27 cellular contexts compared by ENCODE assay signal in genomic region chr12:4091001-4091789, GRCh38.
DNase-seq lines count a peak whose midpoint lies in the region; ATAC-seq and TF ChIP-seq lines count a peak whose summit lies in the region.
"Had no signal": no experiment of that assay in that cellular context is flagged by ENCODE, and none has a peak within 500 bp of the region (broad histone marks: within the 10 kb centered on the region; RNA-seq: fewer than 3 reads in every experiment).

No MANE protein-coding gene starts in this region.

- peak; percentile 34 for ATAC-seq in memory B cell (ENCODE audit: low read depth)
- ATAC-seq in T-cell (replicated peaks in 1 of 4), result no peak
- ATAC-seq in HG02885 (IDR thresholded peaks at IDR 0.05; ENCODE audit: poor library complexity, unreplicated experiment), result no peak
- ATAC-seq: activated CD8-positive, alpha-beta memory T cell treated with anti-CD3 and anti-CD28 coated beads, Interleukin-2, amount 10 ng/mL, durations not matched to agents 7 days and 5 days; natural killer cell; Panc1 had no signal

- peaks cover 11% of the 10 kb centered on the region for H3K27me3 ChIP-seq in A673 (replicated peaks; ENCODE audit: insufficient read depth, low read depth, low read length, poor library complexity)

- H3K4me3 Mint-ChIP-seq in memory B cell, result no peak overlapping the region
- no peak overlapping the region for H3K4me3 Mint-ChIP-seq in T-cell
- H3K4me3 Mint-ChIP-seq: activated CD8-positive, alpha-beta memory T cell treated with anti-CD3 and anti-CD28 coated beads, Interleukin-2, amount 10 ng/mL, durations not matched to agents 7 days and 5 days; activated naive CD4-positive, alpha-beta T cell treated with anti-CD3 and anti-CD28 coated beads, Interleukin-2, amount 10 ng/mL, durations not matched to agents 7 days and 5 days; brain; natural killer cell had no signal

- H3K27ac Mint-ChIP-seq in memory B cell (no peak overlapping the region), T-cell (no peak overlapping the region)
- H3K27ac Mint-ChIP-seq: activated CD8-positive, alpha-beta memory T cell treated with anti-CD3 and anti-CD28 coated beads, Interleukin-2, amount 10 ng/mL, durations not matched to agents 7 days and 5 days; activated naive CD4-positive, alpha-beta T cell treated with anti-CD3 and anti-CD28 coated beads, Interleukin-2, amount 10 ng/mL, durations not matched to agents 7 days and 5 days; brain; natural killer cell had no signal

- H3K36me3 ChIP-seq in A673 (ENCODE audit: insufficient read depth, low read length, poor library complexity, severe bottlenecking) (no peaks in the 10 kb centered on the region), SK-N-MC (ENCODE audit: insufficient read depth, low read length) (no peaks in the 10 kb centered on the region)
- H3K36me3 ChIP-seq: BE2C, HAP-1, left ventricle myocardium inferior, tibial artery had no signal

- POLR2A ChIA-PET in A673 (lab: Charles Lee; ENCODE audit: low non-redundant PET), result no interaction called here
- POLR2A ChIA-PET in T-cell (lab: Charles Lee), result interaction anchor here in 1 of 2 donors (0.5 kb wide), 1 partner anchor 17 kb away, joined by 7 read pairs; no protein-coding TSS in a partner anchor

- no peaks in the 10 kb centered on the region for H3K9me3 ChIP-seq in A673 (ENCODE audit: low read depth, low read length, poor library complexity, severe bottlenecking)
- H3K9me3 ChIP-seq in SK-N-MC (ENCODE audit: low read depth, low read length), result no peaks in the 10 kb centered on the region
- H3K9me3 ChIP-seq: BE2C, HAP-1, tibial artery had no signal

- H3K4me1 ChIP-seq in A673 (ENCODE audit: insufficient read depth, low read length, poor library complexity, severe bottlenecking), result no peaks in the 10 kb centered on the region
- H3K4me1 ChIP-seq: BE2C, HAP-1, left ventricle myocardium inferior had no signal

- peak; percentile 38 for DNase-seq in A673 (ENCODE audit: low spot score)
- DNase-seq in GDM1 (lab: John Stamatoyannopoulos, UW), result peak; percentile 39
- peak; percentile 78 for DNase-seq in SK-N-MC (ENCODE audit: low read depth, low spot score)
- DNase-seq in memory B cell (ENCODE audit: low spot score in 2 of 2), result no peak
- no peak for DNase-seq in SKM-1 (lab: John Stamatoyannopoulos, UW; ENCODE audit: unreplicated experiment)
- no peak for DNase-seq in T-cell
- no peak for DNase-seq in activated CD8-positive, alpha-beta memory T cell treated with anti-CD3 and anti-CD28 coated beads, Interleukin-2, amount 50 U/mL, for 48 hours
- DNase-seq: activated CD8-positive, alpha-beta memory T cell treated with anti-CD3 and anti-CD28 coated beads, Interleukin-2, amount 10 ng/mL, durations not matched to agents 7 days and 5 days; activated naive CD4-positive, alpha-beta T cell treated with anti-CD3 and anti-CD28 coated beads, Interleukin-2, amount 10 ng/mL, durations not matched to agents 7 days and 5 days; BE2C; DMS79 treated with DMSO at 0.1 percent for 48 hours; left ventricle myocardium inferior; midbrain; natural killer cell; NCI-H1048; NCI-H1694 treated with DMSO at 0.1 percent for 48 hours; NCI-H2171; NCI-H524 treated with DMSO at 0.1 percent for 48 hours; retina; SHP77 treated with DMSO at 0.1 percent for 48 hours; tibial artery had no signal

- H3K27me3 Mint-ChIP-seq in memory B cell, result peaks cover 2% of the 10 kb centered on the region
- peaks cover 0 to 3% of the 10 kb centered on the region in 2 donors for H3K27me3 Mint-ChIP-seq in T-cell
- H3K27me3 Mint-ChIP-seq: brain had no signal

- no peak for TF ChIP-seq CTCF in A673 (conservative IDR thresholded peaks at IDR 0.05; ENCODE audit: low read depth, low read length)

- H3K4me1 Mint-ChIP-seq in memory B cell (no peaks in the 10 kb centered on the region), T-cell (peaks cover 0 to 2% (median 0%) of the 10 kb centered on the region in 3 donors)

- H3K9me3 Mint-ChIP-seq in memory B cell (no peaks in the 10 kb centered on the region), T-cell (no peaks in the 10 kb centered on the region)
- H3K9me3 Mint-ChIP-seq: activated naive CD4-positive, alpha-beta T cell treated with anti-CD3 and anti-CD28 coated beads, Interleukin-2, amount 10 ng/mL, durations not matched to agents 7 days and 5 days; natural killer cell had no signal

- no peak overlapping the region for H3K27ac ChIP-seq in A673 (ENCODE audit: low read depth, low read length, poor library complexity, severe bottlenecking)
- H3K27ac ChIP-seq in SK-N-MC, result peak overlapping the region; percentile 62; the same call in 1 of the 2 replicates
- H3K27ac ChIP-seq: KMS-11, left ventricle myocardium inferior, skin epidermis, tibial artery had no signal

- H3K36me3 Mint-ChIP-seq in memory B cell (no peaks in the 10 kb centered on the region), T-cell (peaks cover 3% of the 10 kb centered on the region)
- H3K36me3 Mint-ChIP-seq: activated naive CD4-positive, alpha-beta T cell treated with anti-CD3 and anti-CD28 coated beads, Interleukin-2, amount 10 ng/mL, durations not matched to agents 7 days and 5 days; brain; natural killer cell had no signal

- intact Hi-C loops in A673 (cut with micrococcal nuclease; ENCODE audit: unreplicated experiment), result no loop called here

- CTCF ChIA-PET in A673 (lab: Charles Lee) (no interaction called here), T-cell (lab: Charles Lee) (interaction anchor here in 1 of 2 donors (1.4 kb wide), 1 partner anchor 186 kb away, joined by 3 read pairs; no protein-coding TSS in a partner anchor)

- BruUV-seq in A673 (replicated peaks; lab: Mats Ljungman, UMichigan), result no TSS peak

- no peak overlapping the region for H3K9ac ChIP-seq in SK-N-MC (ENCODE audit: insufficient read length)
- H3K9ac ChIP-seq: KMS-11 had no signal

- H3K4me3 ChIP-seq in A673 (ENCODE audit: low read depth, low read length, poor library complexity, severe bottlenecking) (no peak overlapping the region), SK-N-MC (peak overlapping the region; percentile 26)
- H3K4me3 ChIP-seq: HAP-1, left ventricle myocardium inferior, skin epidermis, tibial artery had no signal

Comparison
In these comparisons a context has a peak if more than half of its experiments do, and no peak if none do; other contexts are left out.
1. DNase-seq: peak in A673 (single experiment), GDM1 (single experiment) and SK-N-MC (single experiment); none in memory B cell (0 of 2), SKM-1 (single experiment), T-cell (0 of 34) and activated CD8-positive, alpha-beta memory T cell treated with anti-CD3 and anti-CD28 coated beads, Interleukin-2, amount 50 U/mL, for 48 hours (single experiment).